In the genomic region with DNA sequence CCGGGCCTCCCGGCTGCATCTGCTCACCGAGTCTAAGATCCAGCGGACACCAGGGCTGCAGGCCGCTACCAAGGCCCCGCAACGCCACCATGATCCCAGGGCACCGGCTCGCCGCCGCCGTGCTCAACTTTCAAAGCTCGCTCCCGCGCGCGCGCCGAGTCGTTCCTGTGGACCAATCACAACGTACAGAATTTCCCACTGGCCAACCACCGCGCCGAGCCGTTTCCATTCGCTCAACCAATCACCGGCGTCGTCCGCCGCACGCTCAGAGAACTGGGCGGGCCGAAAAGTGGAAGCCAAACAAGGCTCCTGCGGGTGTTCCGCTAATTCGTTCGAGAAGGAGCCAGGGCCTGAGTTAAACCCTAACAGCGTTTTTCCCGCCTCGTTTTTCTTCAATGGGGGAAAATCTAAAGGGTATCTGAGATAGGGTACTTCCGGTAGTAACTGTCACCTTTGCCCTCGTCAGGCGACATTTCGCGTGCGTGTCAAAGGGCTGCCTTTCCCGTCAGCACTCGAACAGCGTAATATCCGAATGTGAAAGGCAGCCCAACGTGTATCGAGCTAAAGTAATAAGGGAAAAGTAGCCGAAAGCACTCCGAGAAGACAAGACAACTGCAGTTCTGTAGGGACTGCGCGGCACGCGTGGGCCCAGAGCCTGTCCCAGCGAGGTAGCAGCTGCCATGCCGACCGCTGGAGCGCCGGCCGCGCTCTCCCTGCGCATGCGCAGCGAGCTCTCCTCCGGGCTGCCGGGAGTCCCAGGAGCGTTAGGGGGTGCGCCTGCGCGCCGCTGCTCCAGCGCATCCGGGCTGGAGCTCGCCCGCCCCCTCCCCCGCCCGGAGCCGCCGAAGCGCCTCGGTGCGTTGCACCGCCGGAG, we compare ENCODE assay signal across 8 cellular contexts. TPM values are rescaled to one million over a fixed set of nuclear protein-coding genes. Genes with fewer than 3 reads are reported as not detected.
A peak's percentile ranks its signal among the peaks of the same experiment; 100 is the strongest.
DNase-seq lines count a peak whose midpoint lies in the region; ATAC-seq and TF ChIP-seq lines count a peak whose summit lies in the region.

A gene with protein sequence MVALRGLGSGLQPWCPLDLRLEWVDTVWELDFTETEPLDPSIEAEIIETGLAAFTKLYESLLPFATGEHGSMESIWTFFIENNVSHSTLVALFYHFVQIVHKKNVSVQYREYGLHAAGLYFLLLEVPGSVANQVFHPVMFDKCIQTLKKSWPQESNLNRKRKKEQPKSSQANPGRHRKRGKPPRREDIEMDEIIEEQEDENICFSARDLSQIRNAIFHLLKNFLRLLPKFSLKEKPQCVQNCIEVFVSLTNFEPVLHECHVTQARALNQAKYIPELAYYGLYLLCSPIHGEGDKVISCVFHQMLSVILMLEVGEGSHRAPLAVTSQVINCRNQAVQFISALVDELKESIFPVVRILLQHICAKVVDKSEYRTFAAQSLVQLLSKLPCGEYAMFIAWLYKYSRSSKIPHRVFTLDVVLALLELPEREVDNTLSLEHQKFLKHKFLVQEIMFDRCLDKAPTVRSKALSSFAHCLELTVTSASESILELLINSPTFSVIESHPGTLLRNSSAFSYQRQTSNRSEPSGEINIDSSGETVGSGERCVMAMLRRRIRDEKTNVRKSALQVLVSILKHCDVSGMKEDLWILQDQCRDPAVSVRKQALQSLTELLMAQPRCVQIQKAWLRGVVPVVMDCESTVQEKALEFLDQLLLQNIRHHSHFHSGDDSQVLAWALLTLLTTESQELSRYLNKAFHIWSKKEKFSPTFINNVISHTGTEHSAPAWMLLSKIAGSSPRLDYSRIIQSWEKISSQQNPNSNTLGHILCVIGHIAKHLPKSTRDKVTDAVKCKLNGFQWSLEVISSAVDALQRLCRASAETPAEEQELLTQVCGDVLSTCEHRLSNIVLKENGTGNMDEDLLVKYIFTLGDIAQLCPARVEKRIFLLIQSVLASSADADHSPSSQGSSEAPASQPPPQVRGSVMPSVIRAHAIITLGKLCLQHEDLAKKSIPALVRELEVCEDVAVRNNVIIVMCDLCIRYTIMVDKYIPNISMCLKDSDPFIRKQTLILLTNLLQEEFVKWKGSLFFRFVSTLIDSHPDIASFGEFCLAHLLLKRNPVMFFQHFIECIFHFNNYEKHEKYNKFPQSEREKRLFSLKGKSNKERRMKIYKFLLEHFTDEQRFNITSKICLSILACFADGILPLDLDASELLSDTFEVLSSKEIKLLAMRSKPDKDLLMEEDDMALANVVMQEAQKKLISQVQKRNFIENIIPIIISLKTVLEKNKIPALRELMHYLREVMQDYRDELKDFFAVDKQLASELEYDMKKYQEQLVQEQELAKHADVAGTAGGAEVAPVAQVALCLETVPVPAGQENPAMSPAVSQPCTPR (N-terminal part only) (minus strand): TSS at position 132 of the 874 bp plus-strand sequence. CDS start 41 bp downstream, at position 91.
A gene (plus strand): TSS at position 836 of the 874 bp plus-strand sequence. CDS start 452 bp downstream, outside the sequence.

- peaks cover 19% of the 10 kb centered on the region for H3K4me1 ChIP-seq in mucosa of descending colon (ENCODE audit: low read depth)

- no peaks in the 10 kb centered on the region for H3K36me3 ChIP-seq in mucosa of descending colon (ENCODE audit: low read depth)

- H3K4me1 Mint-ChIP-seq in IgD-negative memory B cell = peaks cover 19 to 39% (median 27%) of the 10 kb centered on the region in 3 donors

- TF ChIP-seq CTCF in epithelial cell of esophagus (IDR thresholded peaks at IDR 0.05; ENCODE audit: insufficient read depth, low read depth, low read length, missing control alignments) = no peak
- TF ChIP-seq CTCF in mucosa of descending colon (IDR thresholded peaks at IDR 0.05) = no peak

- H3K9me3 Mint-ChIP-seq in IgD-negative memory B cell = no peaks in the 10 kb centered on the region

- H3K27me3 Mint-ChIP-seq in IgD-negative memory B cell = peaks cover 8% of the 10 kb centered on the region

- peak; percentile 75 for ATAC-seq in GM21529 (IDR thresholded peaks at IDR 0.05; ENCODE audit: unreplicated experiment)
- ATAC-seq in mucosa of descending colon = peak; percentile 94

- H3K36me3 Mint-ChIP-seq in IgD-negative memory B cell = peaks cover 3% of the 10 kb centered on the region

- H3K27ac Mint-ChIP-seq in IgD-negative memory B cell = peak within 1 kb of the TSS; percentile 98 to 99 (median 99)

- H3K4me3 ChIP-seq in epithelial cell of esophagus (ENCODE audit: low read length) = peak within 1 kb of the TSS; percentile 98
- H3K4me3 ChIP-seq in mucosa of descending colon = peak within 1 kb of the TSS; percentile 71

- peak within 1 kb of the TSS; percentile 92 to 99 (median 96) for H3K4me3 Mint-ChIP-seq in IgD-negative memory B cell

- intact Hi-C loops in mucosa of descending colon (cut with DNase I, micrococcal nuclease) = no loop called here

- H3K9me3 ChIP-seq in mucosa of descending colon = no peaks in the 10 kb centered on the region

- peak; percentile 84 for DNase-seq in DMS 273 treated with DMSO at 0.1 percent for 48 hours (lab: John Stamatoyannopoulos, UW)
- peak; percentile 49 for DNase-seq in OCI-M2 (lab: John Stamatoyannopoulos, UW; ENCODE audit: unreplicated experiment)
- DNase-seq in activated T-cell treated with anti-CD3 and anti-CD28 coated beads for 4 hours = peak; percentile 93
- peak; percentile 98 for DNase-seq in epithelial cell of esophagus (ENCODE audit: low read depth)
- DNase-seq in mucosa of descending colon = peak; percentile 97 to 98 (median 97)
- DNase-seq in stimulated activated CD8-positive, alpha-beta memory T cell treated with anti-CD3 and anti-CD28 coated beads, Interleukin-4, amount 100 ng/mL, for 24 hours (ENCODE audit: low read depth) = peak; percentile 95

RNA-seq across cellular contexts. Expression of the first gene that starts in this region (rescaled TPM):
- polyA plus RNA-seq in IgD-negative memory B cell = 8.1 TPM
- total RNA-seq in mucosa of descending colon = 10 to 100 TPM; 12.6 to 19.8 (median 16.6) TPM

RNA-seq across cellular contexts. Expression of the second gene that starts in this region (rescaled TPM):
- 11.8 TPM for polyA plus RNA-seq in IgD-negative memory B cell
- 10 to 100 TPM; 38.6 to 50.8 (median 47.5) TPM for total RNA-seq in mucosa of descending colon

Comparison
In these comparisons a context has a peak if more than half of its experiments do, and no peak if none do; other contexts are left out.
1. Peak in every context shown above with its lines: DNase-seq, ATAC-seq and H3K4me3 ChIP-seq.